9 cellular contexts compared by ENCODE assay signal in genomic region chr2:174169372-174169771, GRCh38.
"Had no signal": no experiment of that assay in that cellular context is flagged by ENCODE, and none has a peak within 500 bp of the region (broad histone marks: within the 10 kb centered on the region; RNA-seq: fewer than 3 reads in every experiment).

No MANE protein-coding gene starts in this region.

- H3K4me3 ChIP-seq: GM23248, HAP-1 had no signal

- H2AFZ ChIP-seq: GM23248 had no signal

- DNase-seq: GM23248, GOT3, H7, IMR-90, Kasumi-1, KBM-7 had no signal

- ATAC-seq: HCT116 had no signal

- H3K9ac ChIP-seq: GM23248, KMS-11 had no signal

- H3K4me1 ChIP-seq: HAP-1 had no signal

- H3K27ac ChIP-seq: GM23248, KMS-11 had no signal

- H3K4me2 ChIP-seq: KMS-11 had no signal
